ENCODE assay signal across 1 cellular context in the genomic region with DNA sequence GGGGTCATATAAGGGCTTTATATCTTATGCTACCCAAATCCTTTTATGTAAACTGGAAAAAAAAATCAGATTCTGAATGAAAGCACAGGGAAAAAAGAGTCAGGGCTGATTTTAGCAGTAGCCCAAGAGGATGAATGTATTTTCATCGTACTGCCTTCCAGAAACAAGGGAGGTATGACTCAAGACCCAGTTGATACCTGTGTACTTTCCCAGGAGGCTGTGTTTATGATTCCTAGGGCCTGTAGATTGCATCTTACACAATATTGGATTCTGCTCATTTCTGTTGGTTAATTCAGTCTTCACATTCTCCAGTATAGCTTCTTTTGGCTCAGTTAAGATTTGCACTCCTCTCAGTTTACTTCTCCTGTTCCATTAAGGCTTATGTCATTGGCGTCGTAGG.
TF ChIP-seq lines count a peak whose summit lies in the region.

No MANE protein-coding gene starts in this region.

TF ChIP-seq in SK-N-SH, 30 proteins besides CTCF, POLR2A, EP300 and RAD21 (continued from another document):
- TF ChIP-seq, protein P1, sequence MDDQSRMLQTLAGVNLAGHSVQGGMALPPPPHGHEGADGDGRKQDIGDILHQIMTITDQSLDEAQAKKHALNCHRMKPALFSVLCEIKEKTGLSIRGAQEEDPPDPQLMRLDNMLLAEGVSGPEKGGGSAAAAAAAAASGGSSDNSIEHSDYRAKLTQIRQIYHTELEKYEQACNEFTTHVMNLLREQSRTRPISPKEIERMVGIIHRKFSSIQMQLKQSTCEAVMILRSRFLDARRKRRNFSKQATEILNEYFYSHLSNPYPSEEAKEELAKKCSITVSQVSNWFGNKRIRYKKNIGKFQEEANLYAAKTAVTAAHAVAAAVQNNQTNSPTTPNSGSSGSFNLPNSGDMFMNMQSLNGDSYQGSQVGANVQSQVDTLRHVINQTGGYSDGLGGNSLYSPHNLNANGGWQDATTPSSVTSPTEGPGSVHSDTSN (IDR thresholded peaks at IDR 0.05), result no peak
- TF ChIP-seq, protein P2, sequence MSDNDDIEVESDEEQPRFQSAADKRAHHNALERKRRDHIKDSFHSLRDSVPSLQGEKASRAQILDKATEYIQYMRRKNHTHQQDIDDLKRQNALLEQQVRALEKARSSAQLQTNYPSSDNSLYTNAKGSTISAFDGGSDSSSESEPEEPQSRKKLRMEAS (IDR thresholded peaks at IDR 0.05; ENCODE audit: low read depth), result no peak
- TF ChIP-seq ELF1 (IDR thresholded peaks at IDR 0.05), result no peak
- no peak for TF ChIP-seq CHD2 (IDR thresholded peaks at IDR 0.05; ENCODE audit: low read length, partially characterized antibody)
- no peak for TF ChIP-seq EZH2phosphoT487 (IDR thresholded peaks at IDR 0.05; ENCODE audit: borderline replicate concordance, low read depth)
- no peak for TF ChIP-seq SIN3A (IDR thresholded peaks at IDR 0.05; ENCODE audit: borderline replicate concordance, low read depth, low read length)
- TF ChIP-seq FOXJ3 (CRISPR knock-in tag; IDR thresholded peaks at IDR 0.05), result no peak
- no peak for TF ChIP-seq NFIC (IDR thresholded peaks at IDR 0.05; ENCODE audit: borderline replicate concordance)
- TF ChIP-seq, protein P3, sequence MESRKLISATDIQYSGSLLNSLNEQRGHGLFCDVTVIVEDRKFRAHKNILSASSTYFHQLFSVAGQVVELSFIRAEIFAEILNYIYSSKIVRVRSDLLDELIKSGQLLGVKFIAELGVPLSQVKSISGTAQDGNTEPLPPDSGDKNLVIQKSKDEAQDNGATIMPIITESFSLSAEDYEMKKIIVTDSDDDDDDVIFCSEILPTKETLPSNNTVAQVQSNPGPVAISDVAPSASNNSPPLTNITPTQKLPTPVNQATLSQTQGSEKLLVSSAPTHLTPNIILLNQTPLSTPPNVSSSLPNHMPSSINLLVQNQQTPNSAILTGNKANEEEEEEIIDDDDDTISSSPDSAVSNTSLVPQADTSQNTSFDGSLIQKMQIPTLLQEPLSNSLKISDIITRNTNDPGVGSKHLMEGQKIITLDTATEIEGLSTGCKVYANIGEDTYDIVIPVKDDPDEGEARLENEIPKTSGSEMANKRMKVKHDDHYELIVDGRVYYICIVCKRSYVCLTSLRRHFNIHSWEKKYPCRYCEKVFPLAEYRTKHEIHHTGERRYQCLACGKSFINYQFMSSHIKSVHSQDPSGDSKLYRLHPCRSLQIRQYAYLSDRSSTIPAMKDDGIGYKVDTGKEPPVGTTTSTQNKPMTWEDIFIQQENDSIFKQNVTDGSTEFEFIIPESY (IDR thresholded peaks at IDR 0.05; ENCODE audit: borderline replicate concordance, low read depth), result no peak
